ENCODE assay signal across 25 cellular contexts in the genomic region with DNA sequence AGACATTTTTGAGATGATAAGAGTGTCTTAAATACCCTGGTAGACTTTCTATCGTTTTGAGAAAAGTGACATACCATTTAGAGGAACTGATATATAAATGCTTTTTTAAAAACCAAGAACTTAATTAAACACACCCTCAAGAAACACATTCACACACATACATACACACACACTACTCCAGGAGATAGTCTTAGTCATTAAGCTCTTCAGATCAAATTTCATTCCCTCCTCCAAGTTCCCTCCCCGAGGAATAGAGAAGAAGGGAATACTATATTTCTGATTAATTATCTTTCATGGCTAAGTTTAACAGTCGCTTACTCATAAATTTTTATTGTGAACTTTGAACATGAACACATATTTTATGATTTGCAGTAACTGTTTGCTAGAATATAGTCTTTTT.
DNase-seq lines count a peak whose midpoint lies in the region; ATAC-seq, FAIRE-seq and TF ChIP-seq lines count a peak whose summit lies in the region.
"Had no signal": no experiment of that assay in that cellular context is flagged by ENCODE, and none has a peak within 500 bp of the region (broad histone marks: within the 10 kb centered on the region; RNA-seq: fewer than 3 reads in every experiment).

No MANE protein-coding gene starts in this region.

- H3K4me1 ChIP-seq in astrocyte (ENCODE audit: insufficient read depth, low read length) = no peaks in the 10 kb centered on the region
- H3K4me1 ChIP-seq in kidney (ENCODE audit: control insufficient read depth in 1 of 2, insufficient read depth in 1 of 2, low read depth in 1 of 2, low read length in 2 of 2) = no peaks in the 10 kb centered on the region
- H3K4me1 ChIP-seq in lower lobe of right lung = no peaks in the 10 kb centered on the region

- H3K4me1 Mint-ChIP-seq in astrocyte (ENCODE audit: low read depth, unreplicated experiment) = no peaks in the 10 kb centered on the region
- H3K4me1 Mint-ChIP-seq in activated CD4-positive, alpha-beta T cell treated with anti-CD3 and anti-CD28 coated beads, Interleukin-2, amount 10 ng/mL, durations not matched to agents 24 days and 14 days = no peaks in the 10 kb centered on the region
- H3K4me1 Mint-ChIP-seq: activated B cell treated with CpG ODN at 0.5 μM for 24 hours; central memory CD8-positive, alpha-beta T cell; H9 had no signal

- FAIRE-seq in astrocyte (lab: Jason Lieb, UNC) (no peak), kidney (lab: Jason Lieb, UNC) (peak; percentile 15)

- H3K27me3 Mint-ChIP-seq in astrocyte (ENCODE audit: low read depth, unreplicated experiment) = no peaks in the 10 kb centered on the region
- no peaks in the 10 kb centered on the region for H3K27me3 Mint-ChIP-seq in activated CD4-positive, alpha-beta T cell treated with anti-CD3 and anti-CD28 coated beads, Interleukin-2, amount 10 ng/mL, durations not matched to agents 24 days and 14 days
- H3K27me3 Mint-ChIP-seq: activated B cell treated with CpG ODN at 0.5 μM for 24 hours; activated T-cell treated with anti-CD3 and anti-CD28 coated beads, Interleukin-2, amount 50 U/mL, for 24 hours; CD4-positive, alpha-beta T cell; central memory CD8-positive, alpha-beta T cell; stimulated activated naive CD8-positive, alpha-beta T cell treated with anti-CD3 and anti-CD28 coated beads, Interleukin-15, Interleukin-2, amounts not matched to agents 100 ng/mL and 50 ng/mL, for 24 hours; type B pancreatic cell had no signal

- no peak overlapping the region for H3K4me3 Mint-ChIP-seq in astrocyte (ENCODE audit: unreplicated experiment)
- no peak overlapping the region for H3K4me3 Mint-ChIP-seq in activated CD4-positive, alpha-beta T cell treated with anti-CD3 and anti-CD28 coated beads, Interleukin-2, amount 10 ng/mL, durations not matched to agents 24 days and 14 days
- H3K4me3 Mint-ChIP-seq: activated B cell treated with CpG ODN at 0.5 μM for 24 hours; activated CD8-positive, alpha-beta T cell treated with anti-CD3 and anti-CD28 coated beads, Interleukin-2, amount 10 ng/mL, durations not matched to agents 7 days and 5 days; activated T-cell treated with anti-CD3 and anti-CD28 coated beads, Interleukin-2, amount 50 U/mL, for 24 hours; CD4-positive, alpha-beta T cell; central memory CD8-positive, alpha-beta T cell; H9; stimulated activated naive CD8-positive, alpha-beta T cell treated with anti-CD3 and anti-CD28 coated beads, Interleukin-15, Interleukin-2, amounts not matched to agents 100 ng/mL and 50 ng/mL, for 24 hours; type B pancreatic cell had no signal

- DNase-seq in GM03348 (ENCODE audit: low spot score) = peak; percentile 16
- DNase-seq in NCI-H2171 treated with DMSO at 0.1 percent for 48 hours (lab: John Stamatoyannopoulos, UW) = peak; percentile 70
- DNase-seq in astrocyte (ENCODE audit: low read depth) = peak; percentile 36
- no peak for DNase-seq in kidney
- no peak for DNase-seq in lower lobe of right lung
- no peak for DNase-seq in activated CD4-positive, alpha-beta T cell treated with anti-CD3 and anti-CD28 coated beads, Interleukin-2, amount 10 ng/mL, durations not matched to agents 24 days and 14 days
- DNase-seq: activated B cell treated with CpG ODN at 0.5 μM for 24 hours; activated CD8-positive, alpha-beta T cell treated with anti-CD3 and anti-CD28 coated beads, Interleukin-2, amount 10 ng/mL, durations not matched to agents 7 days and 5 days; activated naive CD4-positive, alpha-beta T cell treated with Interleukin-2 at 50 U/mL for 16 hours; activated T-cell treated with anti-CD3 and anti-CD28 coated beads, Interleukin-2, amount 50 U/mL, for 24 hours; amygdala; CD4-positive, alpha-beta T cell; H9; left cardiac atrium; mucosa of descending colon; NCI-H526 treated with DMSO at 0.1 percent for 48 hours; PC-9; SJCRH30; small intestine; stimulated activated CD4-positive, alpha-beta T cell treated with anti-CD3 and anti-CD28 coated beads, Interleukin-4, amount 100 ng/mL, for 1 hour had no signal

- H3K9ac ChIP-seq in astrocyte (ENCODE audit: low read length) = no peak overlapping the region
- no peak overlapping the region for H3K9ac ChIP-seq in kidney (ENCODE audit: low read length in 2 of 2)

- H3K36me3 Mint-ChIP-seq in astrocyte (ENCODE audit: low read depth, unreplicated experiment) = no peaks in the 10 kb centered on the region
- no peaks in the 10 kb centered on the region for H3K36me3 Mint-ChIP-seq in activated CD4-positive, alpha-beta T cell treated with anti-CD3 and anti-CD28 coated beads, Interleukin-2, amount 10 ng/mL, durations not matched to agents 24 days and 14 days (ENCODE audit: low read depth)
- H3K36me3 Mint-ChIP-seq: type B pancreatic cell had no signal

- no peaks in the 10 kb centered on the region for H3K9me3 ChIP-seq in astrocyte (ENCODE audit: insufficient read depth, low read depth, low read length)
- no peaks in the 10 kb centered on the region for H3K9me3 ChIP-seq in kidney (ENCODE audit: control insufficient read depth in 1 of 2, low read length in 2 of 2)
- no peaks in the 10 kb centered on the region for H3K9me3 ChIP-seq in lower lobe of right lung
- H3K9me3 ChIP-seq: SJCRH30 had no signal

- H3K4me3 ChIP-seq in astrocyte (ENCODE audit: insufficient read depth, low read depth, low read length) (no peak overlapping the region), kidney (ENCODE audit: low read length in 2 of 2) (no peak overlapping the region), lower lobe of right lung (no peak overlapping the region)
- H3K4me3 ChIP-seq: mucosa of descending colon, PC-9, SJCRH30 had no signal

- H3K4me2 ChIP-seq in astrocyte (ENCODE audit: low read length) = no peak overlapping the region
- H3K4me2 ChIP-seq: PC-9 had no signal

- H2AFZ ChIP-seq in astrocyte (ENCODE audit: low read depth, low read length) = no peak overlapping the region
- H2AFZ ChIP-seq: PC-9 had no signal

- ATAC-seq in lower lobe of right lung (no peak), HG02840 (IDR thresholded peaks at IDR 0.05; ENCODE audit: low FRiP score, unreplicated experiment) (no peak), HG03097 (IDR thresholded peaks at IDR 0.05; ENCODE audit: low FRiP score, unreplicated experiment) (no peak)
- ATAC-seq: activated CD8-positive, alpha-beta T cell treated with anti-CD3 and anti-CD28 coated beads, Interleukin-2, amount 10 ng/mL, durations not matched to agents 7 days and 5 days; left cardiac atrium; mucosa of descending colon had no signal

- H3K9me3 Mint-ChIP-seq in astrocyte (ENCODE audit: unreplicated experiment) = no peaks in the 10 kb centered on the region
- H3K9me3 Mint-ChIP-seq in activated CD4-positive, alpha-beta T cell treated with anti-CD3 and anti-CD28 coated beads, Interleukin-2, amount 10 ng/mL, durations not matched to agents 24 days and 14 days = peaks cover under 1% of the 10 kb centered on the region

- intact Hi-C loops in kidney (cut with DNase I) = no loop called here
- intact Hi-C loops in lower lobe of right lung (cut with DNase I) = no loop called here
- intact Hi-C loops in activated CD4-positive, alpha-beta T cell treated with anti-CD3 and anti-CD28 coated beads, Interleukin-2, amount 10 ng/mL, durations not matched to agents 24 days and 14 days (cut with micrococcal nuclease) = no loop called here

- no peak overlapping the region for H3K27ac Mint-ChIP-seq in astrocyte (ENCODE audit: unreplicated experiment)
- no peak overlapping the region for H3K27ac Mint-ChIP-seq in activated CD4-positive, alpha-beta T cell treated with anti-CD3 and anti-CD28 coated beads, Interleukin-2, amount 10 ng/mL, durations not matched to agents 24 days and 14 days
- H3K27ac Mint-ChIP-seq: activated B cell treated with CpG ODN at 0.5 μM for 24 hours; activated CD8-positive, alpha-beta T cell treated with anti-CD3 and anti-CD28 coated beads, Interleukin-2, amount 10 ng/mL, durations not matched to agents 7 days and 5 days; activated T-cell treated with anti-CD3 and anti-CD28 coated beads, Interleukin-2, amount 50 U/mL, for 24 hours; CD4-positive, alpha-beta T cell; H9; stimulated activated naive CD8-positive, alpha-beta T cell treated with anti-CD3 and anti-CD28 coated beads, Interleukin-15, Interleukin-2, amounts not matched to agents 100 ng/mL and 50 ng/mL, for 24 hours; type B pancreatic cell had no signal

- no peaks in the 10 kb centered on the region for H4K20me1 ChIP-seq in astrocyte (ENCODE audit: insufficient read depth, low read length)

- H3K36me3 ChIP-seq in astrocyte (ENCODE audit: insufficient read depth, low read length) = no peaks in the 10 kb centered on the region
- no peaks in the 10 kb centered on the region for H3K36me3 ChIP-seq in kidney (ENCODE audit: control insufficient read depth in 1 of 2, insufficient read depth in 2 of 2, low read length in 2 of 2)
- H3K36me3 ChIP-seq in lower lobe of right lung = no peaks in the 10 kb centered on the region
- H3K36me3 ChIP-seq: SJCRH30 had no signal

- H3K79me2 ChIP-seq in astrocyte (ENCODE audit: insufficient read depth, low read length) = no peaks in the 10 kb centered on the region

- TF ChIP-seq CTCF in astrocyte (IDR thresholded peaks at IDR 0.05; ENCODE audit: insufficient read depth, low read depth, low read length) (no peak), kidney (IDR thresholded peaks at IDR 0.05; ENCODE audit: borderline replicate concordance, extremely low read depth, insufficient read depth) (no peak), lower lobe of right lung (IDR thresholded peaks at IDR 0.05) (no peak)

- H3K27ac ChIP-seq in astrocyte (ENCODE audit: low read depth, low read length) (no peak overlapping the region), kidney (ENCODE audit: low read depth in 2 of 2, low read length in 2 of 2) (no peak overlapping the region), lower lobe of right lung (no peak overlapping the region)
- H3K27ac ChIP-seq: PC-9, SJCRH30 had no signal

- no peaks in the 10 kb centered on the region for H3K27me3 ChIP-seq in astrocyte (ENCODE audit: insufficient read depth, low read length)
- no peaks in the 10 kb centered on the region for H3K27me3 ChIP-seq in lower lobe of right lung (ENCODE audit: low read depth)
- H3K27me3 ChIP-seq: SJCRH30 had no signal

Comparison
In these comparisons a context has a peak if more than half of its experiments do, and no peak if none do; other contexts are left out.
1. DNase-seq: peak in GM03348 (single experiment), NCI-H2171 treated with DMSO at 0.1 percent for 48 hours (single experiment) and astrocyte (single experiment); none in kidney (single experiment), lower lobe of right lung (single experiment) and activated CD4-positive, alpha-beta T cell treated with anti-CD3 and anti-CD28 coated beads, Interleukin-2, amount 10 ng/mL, durations not matched to agents 24 days and 14 days (single experiment).